ENCODE assay signal across 23 cellular contexts in the genomic region with DNA sequence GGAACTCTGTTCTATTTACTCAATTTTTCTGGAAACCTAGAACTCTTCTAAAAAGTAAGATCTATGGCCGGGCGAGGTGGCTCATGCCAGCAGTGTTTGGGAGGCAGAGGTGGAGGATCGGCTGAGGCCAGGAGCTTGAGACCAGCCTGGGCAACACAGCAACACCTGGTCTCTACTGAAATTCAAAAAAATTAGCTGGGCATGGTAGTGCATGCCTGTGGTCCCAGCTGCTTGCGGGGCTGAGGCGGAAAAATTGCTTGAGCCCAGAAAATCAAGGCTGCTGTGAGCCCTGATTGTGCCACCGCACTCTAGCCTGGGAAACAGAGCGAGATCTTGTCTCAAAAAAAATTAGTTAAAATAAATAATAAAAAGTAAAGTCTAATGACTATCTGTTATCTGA. TPM values are rescaled to one million over a fixed set of nuclear protein-coding genes. Genes with fewer than 3 reads are reported as not detected.
"Had no signal": no experiment of that assay in that cellular context is flagged by ENCODE, and none has a peak within 500 bp of the region (broad histone marks: within the 10 kb centered on the region; RNA-seq: fewer than 3 reads in every experiment).

No MANE protein-coding gene starts in this region.

- H3K27ac Mint-ChIP-seq: immature natural killer cell, memory B cell had no signal

- H3K4me1 Mint-ChIP-seq: immature natural killer cell, memory B cell had no signal

- H3K4me3 ChIP-seq: colonic mucosa, dorsolateral prefrontal cortex, esophagus muscularis mucosa, gastroesophageal sphincter, heart left ventricle, hepatocyte, left lung, lung had no signal

- H3K4me3 Mint-ChIP-seq: immature natural killer cell; memory B cell; naive thymus-derived CD4-positive, alpha-beta T cell had no signal

- DNase-seq: colonic mucosa; dermis blood vessel endothelial cell; effector CD4-positive, alpha-beta T cell; effector memory CD4-positive, alpha-beta T cell; foreskin keratinocyte; heart left ventricle; hypothalamus; immature natural killer cell; islet precursor cell; left cardiac atrium; left ventricle myocardium superior; mammary epithelial cell; mesendoderm; midbrain; naive thymus-derived CD4-positive, alpha-beta T cell had no signal

- H3K27ac ChIP-seq: colonic mucosa, dorsolateral prefrontal cortex, esophagus muscularis mucosa, foreskin keratinocyte, gastroesophageal sphincter, heart left ventricle, hepatocyte, left lung had no signal

RNA-seq across cellular contexts. Expression of a gene that starts 28.6 kb away (rescaled TPM):
- total RNA-seq: epithelial cell of proximal tubule, foreskin keratinocyte had no signal
- polyA plus RNA-seq: foreskin keratinocyte; naive thymus-derived CD4-positive, alpha-beta T cell had no signal
